26 cellular contexts compared by ENCODE assay signal in genomic region chr6:142771162-142771561, GRCh38.
"Had no signal": no experiment of that assay in that cellular context is flagged by ENCODE, and none has a peak within 500 bp of the region (broad histone marks: within the 10 kb centered on the region; RNA-seq: fewer than 3 reads in every experiment).

No MANE protein-coding gene starts in this region.

- H3K9me3 ChIP-seq: gastroesophageal sphincter, pancreas, psoas muscle, testis, transverse colon had no signal

- H3K4me1 ChIP-seq: gastroesophageal sphincter, pancreas, psoas muscle, testis had no signal

- H3K4me3 Mint-ChIP-seq: activated CD4-positive, alpha-beta T cell treated with anti-CD3 and anti-CD28 coated beads, Interleukin-2, amount 10 ng/mL, durations not matched to agents 7 days and 5 days; activated naive CD4-positive, alpha-beta T cell treated with anti-CD3 and anti-CD28 coated beads, Interleukin-2, amount 50 U/mL, for 24 hours; effector memory CD8-positive, alpha-beta T cell; neural crest cell; WTC11 had no signal

- H3K9me3 Mint-ChIP-seq: activated naive CD4-positive, alpha-beta T cell treated with anti-CD3 and anti-CD28 coated beads, Interleukin-2, amount 50 U/mL, for 24 hours; effector memory CD8-positive, alpha-beta T cell; neural crest cell; WTC11 had no signal

- H3K4me1 Mint-ChIP-seq: neural crest cell, WTC11 had no signal

- DNase-seq: activated CD4-positive, alpha-beta T cell treated with anti-CD3 and anti-CD28 coated beads for 1 hour; activated CD4-positive, alpha-beta T cell treated with anti-CD3 and anti-CD28 coated beads, Interleukin-2, amount 10 ng/mL, durations not matched to agents 7 days and 5 days; activated CD8-positive, alpha-beta memory T cell treated with anti-CD3 and anti-CD28 coated beads for 24 hours; activated gamma-delta T cell treated with Interleukin-2 at 50 U/mL for 16 hours; activated T-cell treated with anti-CD3 and anti-CD28 coated beads, Interleukin-2, amount 50 U/mL, for 1 hour; brain microvascular endothelial cell; cortex of kidney; effector memory CD8-positive, alpha-beta T cell; left colon; mammary epithelial cell; nucleus accumbens; psoas muscle; stimulated activated CD4-positive, alpha-beta T cell treated with anti-CD3 and anti-CD28 coated beads, Interleukin-15, amount 100 ng/mL, for 24 hours; stimulated activated CD4-positive, alpha-beta T cell treated with anti-CD3 and anti-CD28 coated beads, Interleukin-2, amount 100 ng/mL, for 24 hours; stimulated activated naive CD4-positive, alpha-beta T cell; SW 1271; T-helper 2 cell; testis; transverse colon had no signal

- ATAC-seq: effector memory CD8-positive, alpha-beta T cell; gastroesophageal sphincter; left colon; pancreas; psoas muscle; WTC11 had no signal

- H3K4me3 ChIP-seq: gastroesophageal sphincter, hepatocyte, pancreas, psoas muscle, smooth muscle cell, testis, transverse colon had no signal

- H3K27me3 ChIP-seq: brain microvascular endothelial cell, gastroesophageal sphincter, hepatocyte, pancreas, testis, transverse colon had no signal

- H3K27ac Mint-ChIP-seq: activated CD4-positive, alpha-beta T cell treated with anti-CD3 and anti-CD28 coated beads, Interleukin-2, amount 10 ng/mL, durations not matched to agents 7 days and 5 days; WTC11 had no signal

- H3K27ac ChIP-seq: brain microvascular endothelial cell, gastroesophageal sphincter, hepatocyte, pancreas, psoas muscle, testis, transverse colon had no signal

- H3K36me3 ChIP-seq: transverse colon had no signal

- H3K27me3 Mint-ChIP-seq: activated CD4-positive, alpha-beta T cell treated with anti-CD3 and anti-CD28 coated beads, Interleukin-2, amount 10 ng/mL, durations not matched to agents 7 days and 5 days; activated naive CD4-positive, alpha-beta T cell treated with anti-CD3 and anti-CD28 coated beads, Interleukin-2, amount 50 U/mL, for 24 hours; effector memory CD8-positive, alpha-beta T cell had no signal
